ENCODE assay signal across 9 cellular contexts in the genomic region with DNA sequence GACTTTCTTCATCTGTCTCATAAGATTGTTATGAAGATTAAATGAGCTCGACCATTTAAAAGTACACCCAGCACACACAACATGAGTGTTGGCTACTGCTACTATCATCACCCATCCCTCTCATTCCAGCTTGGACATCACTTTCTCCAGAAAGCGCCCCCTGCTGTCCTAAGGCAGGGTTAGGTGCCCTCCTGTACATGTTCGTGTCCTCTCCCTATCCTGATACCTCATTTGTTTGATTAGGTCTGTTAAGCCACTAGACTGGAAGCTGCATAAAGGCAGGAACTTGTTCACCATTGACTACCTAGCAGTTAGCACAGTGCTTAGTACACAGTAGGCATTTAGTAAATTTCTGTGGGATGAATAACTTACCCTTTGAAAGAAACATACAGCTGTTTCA.
DNase-seq lines count a peak whose midpoint lies in the region; ATAC-seq and TF ChIP-seq lines count a peak whose summit lies in the region.
"Had no signal": no experiment of that assay in that cellular context is flagged by ENCODE, and none has a peak within 500 bp of the region (broad histone marks: within the 10 kb centered on the region; RNA-seq: fewer than 3 reads in every experiment).

No MANE protein-coding gene starts in this region.

- POLR2A ChIA-PET in SK-N-SH (lab: Yijun Ruan, JAX), result no interaction called here

- H3K9me2 ChIP-seq in SK-N-SH, result no peaks in the 10 kb centered on the region

- H3F3A ChIP-seq in SK-N-SH (replicated peaks; ENCODE audit: insufficient read depth), result no peaks in the 10 kb centered on the region

- H3K9me3 ChIP-seq in SK-N-SH, result no peaks in the 10 kb centered on the region

- H3K27ac ChIP-seq in SK-N-SH (ENCODE audit: low read depth in 2 of 2, low read length in 1 of 2), result no peak overlapping the region

- no peak overlapping the region for H3K4me2 ChIP-seq in SK-N-SH

- DNase-seq in SK-N-SH, result peak; percentile 4
- peak; percentile 61 for DNase-seq in OCI-M1 (lab: John Stamatoyannopoulos, UW)
- DNase-seq in epithelial cell of proximal tubule (ENCODE audit: low read depth), result no peak
- DNase-seq in stimulated activated CD8-positive, alpha-beta memory T cell treated with anti-CD3 and anti-CD28 coated beads, Interleukin-12 subunit alpha, Interleukin-12 subunit beta, amount 100 ng/mL, for 1 hour (ENCODE audit: low read depth), result peak; percentile 11
- no peak for DNase-seq in Ammon's horn (ENCODE audit: low spot score)

- no peak for TF ChIP-seq EP300 in SK-N-SH (IDR thresholded peaks at IDR 0.05; ENCODE audit: borderline replicate concordance in 1 of 2, low read depth in 1 of 2, low read length in 1 of 2)

- H3K9ac ChIP-seq in SK-N-SH, result no peak overlapping the region

- no peak overlapping the region for H2AFZ ChIP-seq in SK-N-SH (ENCODE audit: low read depth)

- H4K20me1 ChIP-seq in SK-N-SH (ENCODE audit: insufficient read depth), result no peaks in the 10 kb centered on the region

- 14% methylated on average over 3 of the region's 3 CpGs for WGBS in SK-N-SH (ENCODE audit: low lambda C conversion rate)

- TF ChIP-seq CTCF in SK-N-SH (IDR thresholded peaks at IDR 0.05), result peak; percentile 24; the same call in 1 of the 2 replicates
- peak; percentile 50 for TF ChIP-seq CTCF in epithelial cell of proximal tubule (conservative IDR thresholded peaks at IDR 0.05; ENCODE audit: low read depth, low read length)

- no peaks in the 10 kb centered on the region for H3K79me2 ChIP-seq in SK-N-SH (ENCODE audit: insufficient read depth)

- no peaks in the 10 kb centered on the region for H3K27me3 ChIP-seq in SK-N-SH (ENCODE audit: insufficient read depth)

- no peaks in the 10 kb centered on the region for H3K36me3 ChIP-seq in SK-N-SH (replicated peaks in 1 of 2; ENCODE audit: control insufficient read depth in 1 of 2, insufficient read depth in 2 of 2, low read length in 1 of 2)

- CTCF ChIA-PET in SK-N-SH (lab: Yijun Ruan, JAX), result no interaction called here

- H3K4me1 ChIP-seq in SK-N-SH (ENCODE audit: control insufficient read depth in 1 of 2, insufficient read depth in 2 of 2, low read depth in 1 of 2, low read length in 1 of 2), result no peaks in the 10 kb centered on the region

- ATAC-seq in SK-N-SH treated with all-trans-retinoic acid at 6 μM for 48 hours (no peak), HG03432 (IDR thresholded peaks at IDR 0.05; ENCODE audit: unreplicated experiment) (no peak), HG02870 (IDR thresholded peaks at IDR 0.05; ENCODE audit: unreplicated experiment) (no peak)
- ATAC-seq: T-cell had no signal

- H3K4me3 ChIP-seq in SK-N-SH (ENCODE audit: low read depth in 2 of 2, low read length in 1 of 2) (no peak overlapping the region), epithelial cell of proximal tubule (ENCODE audit: low read depth, low read length) (no peak overlapping the region)

- TF ChIP-seq RAD21 in SK-N-SH (IDR thresholded peaks at IDR 0.05; ENCODE audit: low read length), result peak; percentile 9; the same call in 1 of the 2 replicates

TF ChIP-seq in SK-N-SH, 30 proteins besides CTCF, POLR2A, EP300 and RAD21 (continues in another document):
- no peak for TF ChIP-seq TEAD4 (IDR thresholded peaks at IDR 0.05; ENCODE audit: borderline replicate concordance, insufficient read depth)
- TF ChIP-seq NFIC (IDR thresholded peaks at IDR 0.05; ENCODE audit: borderline replicate concordance), result no peak
- TF ChIP-seq GATA2 (CRISPR knock-in tag; IDR thresholded peaks at IDR 0.05), result no peak
- TF ChIP-seq, protein P1, sequence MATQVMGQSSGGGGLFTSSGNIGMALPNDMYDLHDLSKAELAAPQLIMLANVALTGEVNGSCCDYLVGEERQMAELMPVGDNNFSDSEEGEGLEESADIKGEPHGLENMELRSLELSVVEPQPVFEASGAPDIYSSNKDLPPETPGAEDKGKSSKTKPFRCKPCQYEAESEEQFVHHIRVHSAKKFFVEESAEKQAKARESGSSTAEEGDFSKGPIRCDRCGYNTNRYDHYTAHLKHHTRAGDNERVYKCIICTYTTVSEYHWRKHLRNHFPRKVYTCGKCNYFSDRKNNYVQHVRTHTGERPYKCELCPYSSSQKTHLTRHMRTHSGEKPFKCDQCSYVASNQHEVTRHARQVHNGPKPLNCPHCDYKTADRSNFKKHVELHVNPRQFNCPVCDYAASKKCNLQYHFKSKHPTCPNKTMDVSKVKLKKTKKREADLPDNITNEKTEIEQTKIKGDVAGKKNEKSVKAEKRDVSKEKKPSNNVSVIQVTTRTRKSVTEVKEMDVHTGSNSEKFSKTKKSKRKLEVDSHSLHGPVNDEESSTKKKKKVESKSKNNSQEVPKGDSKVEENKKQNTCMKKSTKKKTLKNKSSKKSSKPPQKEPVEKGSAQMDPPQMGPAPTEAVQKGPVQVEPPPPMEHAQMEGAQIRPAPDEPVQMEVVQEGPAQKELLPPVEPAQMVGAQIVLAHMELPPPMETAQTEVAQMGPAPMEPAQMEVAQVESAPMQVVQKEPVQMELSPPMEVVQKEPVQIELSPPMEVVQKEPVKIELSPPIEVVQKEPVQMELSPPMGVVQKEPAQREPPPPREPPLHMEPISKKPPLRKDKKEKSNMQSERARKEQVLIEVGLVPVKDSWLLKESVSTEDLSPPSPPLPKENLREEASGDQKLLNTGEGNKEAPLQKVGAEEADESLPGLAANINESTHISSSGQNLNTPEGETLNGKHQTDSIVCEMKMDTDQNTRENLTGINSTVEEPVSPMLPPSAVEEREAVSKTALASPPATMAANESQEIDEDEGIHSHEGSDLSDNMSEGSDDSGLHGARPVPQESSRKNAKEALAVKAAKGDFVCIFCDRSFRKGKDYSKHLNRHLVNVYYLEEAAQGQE (IDR thresholded peaks at IDR 0.05; ENCODE audit: low read depth, low read length), result no peak
- no peak for TF ChIP-seq RCOR1 (IDR thresholded peaks at IDR 0.05; ENCODE audit: low read length)
- TF ChIP-seq RFX5 (IDR thresholded peaks at IDR 0.05; ENCODE audit: low read length), result no peak
- TF ChIP-seq NRF1 (IDR thresholded peaks at IDR 0.05; ENCODE audit: low read depth, low read length), result no peak
- TF ChIP-seq, protein P2, sequence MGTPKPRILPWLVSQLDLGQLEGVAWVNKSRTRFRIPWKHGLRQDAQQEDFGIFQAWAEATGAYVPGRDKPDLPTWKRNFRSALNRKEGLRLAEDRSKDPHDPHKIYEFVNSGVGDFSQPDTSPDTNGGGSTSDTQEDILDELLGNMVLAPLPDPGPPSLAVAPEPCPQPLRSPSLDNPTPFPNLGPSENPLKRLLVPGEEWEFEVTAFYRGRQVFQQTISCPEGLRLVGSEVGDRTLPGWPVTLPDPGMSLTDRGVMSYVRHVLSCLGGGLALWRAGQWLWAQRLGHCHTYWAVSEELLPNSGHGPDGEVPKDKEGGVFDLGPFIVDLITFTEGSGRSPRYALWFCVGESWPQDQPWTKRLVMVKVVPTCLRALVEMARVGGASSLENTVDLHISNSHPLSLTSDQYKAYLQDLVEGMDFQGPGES (IDR thresholded peaks at IDR 0.05; ENCODE audit: low read depth, low read length), result no peak
- TF ChIP-seq YY1 (IDR thresholded peaks at IDR 0.05; ENCODE audit: low read depth), result no peak

TF ChIP-seq in SK-N-SH treated with all-trans-retinoic acid at 6 μM for 48 hours, 23 proteins besides CTCF, POLR2A, EP300 and RAD21:
- TF ChIP-seq ZC3H10 (CRISPR knock-in tag; IDR thresholded peaks at IDR 0.05) (no peak), PPARA (CRISPR knock-in tag; IDR thresholded peaks at IDR 0.05; ENCODE audit: borderline replicate concordance) (no peak), ZNF565 (CRISPR knock-in tag; conservative IDR thresholded peaks at IDR 0.05; ENCODE audit: low read depth) (no peak), ZNF70 (CRISPR knock-in tag; IDR thresholded peaks at IDR 0.05) (no peak), OSR1 (CRISPR knock-in tag; IDR thresholded peaks at IDR 0.05) (no peak), TOX (CRISPR knock-in tag; IDR thresholded peaks at IDR 0.05; ENCODE audit: borderline replicate concordance) (no peak), ZNF8 (CRISPR knock-in tag; IDR thresholded peaks at IDR 0.05) (no peak), ZFP30 (CRISPR knock-in tag; IDR thresholded peaks at IDR 0.05) (no peak), BACH2 (CRISPR knock-in tag; IDR thresholded peaks at IDR 0.05; ENCODE audit: borderline replicate concordance) (no peak)
- TF ChIP-seq, protein P3, sequence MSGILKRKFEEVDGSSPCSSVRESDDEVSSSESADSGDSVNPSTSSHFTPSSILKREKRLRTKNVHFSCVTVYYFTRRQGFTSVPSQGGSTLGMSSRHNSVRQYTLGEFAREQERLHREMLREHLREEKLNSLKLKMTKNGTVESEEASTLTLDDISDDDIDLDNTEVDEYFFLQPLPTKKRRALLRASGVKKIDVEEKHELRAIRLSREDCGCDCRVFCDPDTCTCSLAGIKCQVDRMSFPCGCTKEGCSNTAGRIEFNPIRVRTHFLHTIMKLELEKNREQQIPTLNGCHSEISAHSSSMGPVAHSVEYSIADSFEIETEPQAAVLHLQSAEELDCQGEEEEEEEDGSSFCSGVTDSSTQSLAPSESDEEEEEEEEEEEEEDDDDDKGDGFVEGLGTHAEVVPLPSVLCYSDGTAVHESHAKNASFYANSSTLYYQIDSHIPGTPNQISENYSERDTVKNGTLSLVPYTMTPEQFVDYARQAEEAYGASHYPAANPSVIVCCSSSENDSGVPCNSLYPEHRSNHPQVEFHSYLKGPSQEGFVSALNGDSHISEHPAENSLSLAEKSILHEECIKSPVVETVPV (CRISPR knock-in tag; IDR thresholded peaks at IDR 0.05), result no peak
- TF ChIP-seq, protein P4, sequence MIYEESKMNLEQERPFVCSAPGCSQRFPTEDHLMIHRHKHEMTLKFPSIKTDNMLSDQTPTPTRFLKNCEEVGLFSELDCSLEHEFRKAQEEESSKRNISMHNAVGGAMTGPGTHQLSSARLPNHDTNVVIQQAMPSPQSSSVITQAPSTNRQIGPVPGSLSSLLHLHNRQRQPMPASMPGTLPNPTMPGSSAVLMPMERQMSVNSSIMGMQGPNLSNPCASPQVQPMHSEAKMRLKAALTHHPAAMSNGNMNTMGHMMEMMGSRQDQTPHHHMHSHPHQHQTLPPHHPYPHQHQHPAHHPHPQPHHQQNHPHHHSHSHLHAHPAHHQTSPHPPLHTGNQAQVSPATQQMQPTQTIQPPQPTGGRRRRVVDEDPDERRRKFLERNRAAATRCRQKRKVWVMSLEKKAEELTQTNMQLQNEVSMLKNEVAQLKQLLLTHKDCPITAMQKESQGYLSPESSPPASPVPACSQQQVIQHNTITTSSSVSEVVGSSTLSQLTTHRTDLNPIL (CRISPR knock-in tag; IDR thresholded peaks at IDR 0.05; ENCODE audit: low read depth), result no peak

Comparison
In these comparisons a context has a peak if more than half of its experiments do, and no peak if none do; other contexts are left out.
1. DNase-seq: peak in SK-N-SH (single experiment), OCI-M1 (single experiment) and stimulated activated CD8-positive, alpha-beta memory T cell treated with anti-CD3 and anti-CD28 coated beads, Interleukin-12 subunit alpha, Interleukin-12 subunit beta, amount 100 ng/mL, for 1 hour (single experiment); none in epithelial cell of proximal tubule (single experiment) and Ammon's horn (single experiment).